Comparison of ENCODE assay signal across 27 cellular contexts in genomic region chr10:53744746-53745145, GRCh38.
"Had no signal": no experiment of that assay in that cellular context is flagged by ENCODE, and none has a peak within 500 bp of the region (broad histone marks: within the 10 kb centered on the region; RNA-seq: fewer than 3 reads in every experiment).

No MANE protein-coding gene starts in this region.

- H3K27ac Mint-ChIP-seq: effector memory CD8-positive, alpha-beta T cell; memory B cell; mesothelial cell of epicardium; naive B cell; natural killer cell treated with Interleukin-12 subunit alpha and Interleukin-12 subunit beta and Interleukin-15 and Interleukin-18, amount 100 ng/mL, for 72 hours; stimulated activated effector memory CD8-positive, alpha-beta T cell treated with anti-CD3 and anti-CD28 coated beads, Interleukin-12 subunit alpha, Interleukin-12 subunit beta, amount 100 ng/mL, for 72 hours had no signal

- H3K27me3 ChIP-seq: esophagus squamous epithelium, right atrium auricular region, sigmoid colon, stomach, thyroid gland, vagina had no signal

- H3K79me2 ChIP-seq: parathyroid adenoma had no signal

- H3K9ac ChIP-seq: parathyroid adenoma had no signal

- H3K27ac ChIP-seq: esophagus squamous epithelium, parathyroid adenoma, prostate gland, right atrium auricular region, sigmoid colon, stomach, thyroid gland, vagina had no signal

- H3K4me3 ChIP-seq: esophagus squamous epithelium, lung, mucosa of descending colon, prostate gland, right atrium auricular region, sigmoid colon, stomach, thyroid gland, vagina had no signal

- H3K36me3 Mint-ChIP-seq: memory B cell; naive B cell; natural killer cell treated with Interleukin-12 subunit alpha and Interleukin-12 subunit beta and Interleukin-15 and Interleukin-18, amount 100 ng/mL, for 72 hours; stimulated activated effector memory CD8-positive, alpha-beta T cell treated with anti-CD3 and anti-CD28 coated beads, Interleukin-12 subunit alpha, Interleukin-12 subunit beta, amount 100 ng/mL, for 72 hours had no signal

- H3K4me1 Mint-ChIP-seq: memory B cell; naive B cell; stimulated activated effector memory CD8-positive, alpha-beta T cell treated with anti-CD3 and anti-CD28 coated beads, Interleukin-12 subunit alpha, Interleukin-12 subunit beta, amount 100 ng/mL, for 72 hours had no signal

- H3K4me1 ChIP-seq: esophagus squamous epithelium, parathyroid adenoma, prostate gland, right atrium auricular region, sigmoid colon, stomach, thyroid gland, vagina had no signal

- ATAC-seq: effector memory CD8-positive, alpha-beta T cell; left lobe of liver; mucosa of descending colon; natural killer cell treated with Interleukin-12 subunit alpha and Interleukin-12 subunit beta and Interleukin-15 and Interleukin-18, amount 100 ng/mL, for 72 hours; stimulated activated effector memory CD8-positive, alpha-beta T cell treated with anti-CD3 and anti-CD28 coated beads, Interleukin-12 subunit alpha, Interleukin-12 subunit beta, amount 100 ng/mL, for 72 hours had no signal

- H3K27me3 Mint-ChIP-seq: effector memory CD8-positive, alpha-beta T cell; memory B cell; naive B cell; natural killer cell treated with Interleukin-12 subunit alpha and Interleukin-12 subunit beta and Interleukin-15 and Interleukin-18, amount 100 ng/mL, for 72 hours had no signal

- H3K4me3 Mint-ChIP-seq: effector memory CD8-positive, alpha-beta T cell; memory B cell; mesothelial cell of epicardium; naive B cell; natural killer cell treated with Interleukin-12 subunit alpha and Interleukin-12 subunit beta and Interleukin-15 and Interleukin-18, amount 100 ng/mL, for 72 hours; neural crest cell; stimulated activated effector memory CD8-positive, alpha-beta T cell treated with anti-CD3 and anti-CD28 coated beads, Interleukin-12 subunit alpha, Interleukin-12 subunit beta, amount 100 ng/mL, for 72 hours had no signal

- H3K36me3 ChIP-seq: esophagus squamous epithelium, prostate gland, right atrium auricular region, sigmoid colon, stomach, thyroid gland, vagina had no signal

- DNase-seq: cortex of kidney; effector memory CD8-positive, alpha-beta T cell; erythroblast; esophagus squamous epithelium; foreskin melanocyte; hypothalamus; kidney; mucosa of descending colon; naive B cell; sigmoid colon; stimulated activated CD4-positive, alpha-beta T cell treated with anti-CD3 and anti-CD28 coated beads, Interleukin-2, amount 100 ng/mL, for 24 hours; stimulated activated CD4-positive, alpha-beta T cell treated with anti-CD3 and anti-CD28 coated beads, Interleukin-4, amount 100 ng/mL, for 24 hours; stimulated activated naive CD4-positive, alpha-beta T cell treated with Interleukin-2 at 50 U/mL for 16 hours; stomach; thyroid gland; trophoblast cell had no signal
